Comparison of ENCODE assay signal across 22 cellular contexts in genomic region chr14:100292301-100292775, GRCh38. TPM values are rescaled to one million over a fixed set of nuclear protein-coding genes. Genes with fewer than 3 reads are reported as not detected.
DNase-seq lines count a peak whose midpoint lies in the region; FAIRE-seq and TF ChIP-seq lines count a peak whose summit lies in the region.
"Had no signal": no experiment of that assay in that cellular context is flagged by ENCODE, and none has a peak within 500 bp of the region (broad histone marks: within the 10 kb centered on the region; RNA-seq: fewer than 3 reads in every experiment).

No MANE protein-coding gene starts in this region.

- peaks cover 18% of the 10 kb centered on the region for H3K36me3 Mint-ChIP-seq in activated T-cell treated with anti-CD3 and anti-CD28 coated beads, Interleukin-2, amount 50 U/mL, for 24 hours (ENCODE audit: low read depth)
- H3K36me3 Mint-ChIP-seq in nephron progenitor cell (ENCODE audit: low read depth) = peaks cover 15% of the 10 kb centered on the region
- H3K36me3 Mint-ChIP-seq: CD4-positive, CD25-positive, alpha-beta regulatory T cell had no signal

- TF ChIP-seq CTCF in kidney (IDR thresholded peaks at IDR 0.05; ENCODE audit: borderline replicate concordance, extremely low read depth, insufficient read depth) (no peak), spleen (IDR thresholded peaks at IDR 0.05 in 8 of 11, conservative IDR thresholded peaks at IDR 0.05 in 3 of 11) (no peak), nephron progenitor cell (IDR thresholded peaks at IDR 0.05) (no peak)

- H3K9me3 ChIP-seq in kidney (ENCODE audit: control insufficient read depth in 1 of 2, low read length in 2 of 2) = no peaks in the 10 kb centered on the region
- H3K9me3 ChIP-seq in spleen = no peaks in the 10 kb centered on the region
- H3K9me3 ChIP-seq: A549 had no signal

- H3K4me3 ChIP-seq in kidney (ENCODE audit: low read length in 2 of 2) (no peak overlapping the region), spleen (no peak overlapping the region)
- H3K4me3 ChIP-seq: A549, GM12878, PC-9 had no signal

- no peak for FAIRE-seq in kidney (lab: Jason Lieb, UNC)
- FAIRE-seq: A549, GM12878, GM18507, GM19239 had no signal

- H3K27ac ChIP-seq in kidney (ENCODE audit: low read depth in 2 of 2, low read length in 2 of 2) (no peak overlapping the region), spleen (no peak overlapping the region)
- H3K27ac ChIP-seq: A549, PC-9 had no signal

- no peak overlapping the region for H3K9ac ChIP-seq in kidney (ENCODE audit: low read length in 2 of 2)

- WGBS in spleen, 5 donors = 95 to 99% (median 97%) methylated on average over 42 to 61 of the region's 61 CpGs

- peak; percentile 23 for DNase-seq in activated T-cell treated with anti-CD3 and anti-CD28 coated beads, Interleukin-2, amount 50 U/mL, for 24 hours
- DNase-seq in activated T-cell treated with anti-CD3 and anti-CD28 coated beads, Interleukin-2, amount 50 U/mL, for 48 hours = no peak
- DNase-seq in D341Med (ENCODE audit: low spot score) = peak; percentile 29
- peak; percentile 79 for DNase-seq in kidney
- DNase-seq in spleen = peak; percentile 67
- DNase-seq in activated naive CD4-positive, alpha-beta T cell treated with Interleukin-2 at 50 U/mL for 16 hours = no peak
- no peak for DNase-seq in nephron progenitor cell
- DNase-seq in 8988T = no peak
- DNase-seq: CD4-positive, CD25-positive, alpha-beta regulatory T cell; DMS79; KBM-7; NCI-H1048; NCI-H1694 treated with DMSO at 0.1 percent for 48 hours; NCI-H446 treated with DMSO at 0.1 percent for 48 hours; NCI-H748 treated with DMSO at 0.1 percent for 48 hours; PC-9 had no signal

- H3K27me3 ChIP-seq in spleen (replicated peaks in 1 of 7) = no peaks in the 10 kb centered on the region

- TF ChIP-seq POLR2A in spleen (IDR thresholded peaks at IDR 0.05) = no peak

- H3K4me1 Mint-ChIP-seq in activated T-cell treated with anti-CD3 and anti-CD28 coated beads, Interleukin-2, amount 50 U/mL, for 24 hours (ENCODE audit: low read depth) = peaks cover 2% of the 10 kb centered on the region
- peaks cover 40% of the 10 kb centered on the region for H3K4me1 Mint-ChIP-seq in nephron progenitor cell

- no peak overlapping the region for H3K4me3 Mint-ChIP-seq in activated T-cell treated with anti-CD3 and anti-CD28 coated beads, Interleukin-2, amount 50 U/mL, for 24 hours
- no peak overlapping the region for H3K4me3 Mint-ChIP-seq in nephron progenitor cell
- H3K4me3 Mint-ChIP-seq: CD4-positive, CD25-positive, alpha-beta regulatory T cell had no signal

- H3K9me3 Mint-ChIP-seq in activated T-cell treated with anti-CD3 and anti-CD28 coated beads, Interleukin-2, amount 50 U/mL, for 24 hours = no peaks in the 10 kb centered on the region
- H3K9me3 Mint-ChIP-seq in nephron progenitor cell = no peaks in the 10 kb centered on the region
- H3K9me3 Mint-ChIP-seq: CD4-positive, CD25-positive, alpha-beta regulatory T cell had no signal

- peaks cover 9 to 23% of the 10 kb centered on the region in 2 donors for H3K4me1 ChIP-seq in kidney (ENCODE audit: control insufficient read depth in 1 of 2, insufficient read depth in 1 of 2, low read depth in 1 of 2, low read length in 2 of 2)
- peaks cover 14 to 63% (median 33%) of the 10 kb centered on the region in 6 donors for H3K4me1 ChIP-seq in spleen
- H3K4me1 ChIP-seq: A549 had no signal

- H3K27me3 Mint-ChIP-seq in activated T-cell treated with anti-CD3 and anti-CD28 coated beads, Interleukin-2, amount 50 U/mL, for 24 hours = no peaks in the 10 kb centered on the region
- no peaks in the 10 kb centered on the region for H3K27me3 Mint-ChIP-seq in nephron progenitor cell (ENCODE audit: low read depth, poor library complexity)
- H3K27me3 Mint-ChIP-seq: CD4-positive, CD25-positive, alpha-beta regulatory T cell had no signal

- H3K36me3 ChIP-seq in kidney (ENCODE audit: control insufficient read depth in 1 of 2, insufficient read depth in 2 of 2, low read length in 2 of 2) = peaks cover 0 to 9% of the 10 kb centered on the region in 2 donors
- peaks cover 0 to 22% (median 10%) of the 10 kb centered on the region in 6 donors for H3K36me3 ChIP-seq in spleen

- intact Hi-C loops in kidney (cut with DNase I) = no loop called here
- intact Hi-C loops in spleen (cut with DNase I; ENCODE audit: low total_unique reads) = no loop called here

- H3K27ac Mint-ChIP-seq in activated T-cell treated with anti-CD3 and anti-CD28 coated beads, Interleukin-2, amount 50 U/mL, for 24 hours = no peak overlapping the region
- H3K27ac Mint-ChIP-seq in nephron progenitor cell = no peak overlapping the region
- H3K27ac Mint-ChIP-seq: CD4-positive, CD25-positive, alpha-beta regulatory T cell had no signal

RNA-seq across cellular contexts. Expression of gene SLC25A29, which starts 13.9 kb away (rescaled TPM):
- 152 TPM for total RNA-seq in kidney
- polyA plus RNA-seq in kidney (ENCODE audit: insufficient read depth, low read depth, low replicate concordance) = 88.5 TPM
- total RNA-seq in spleen = 10 to 100 TPM; 19.6 to 42.7 (median 33.9) TPM
- polyA plus RNA-seq in spleen = 10 to 100 TPM; 26.2 to 52.9 (median 30.2) TPM

RNA-seq across cellular contexts. Expression of gene SLC25A47, which starts 30.8 kb away (rescaled TPM):
- total RNA-seq in kidney (not detected), spleen (not detected)
- polyA plus RNA-seq in kidney (ENCODE audit: insufficient read depth, low read depth, low replicate concordance) (1.0 TPM), spleen (under 1 TPM in 2 of 3 donors, not detected in 1; 0.03 to 0.11 TPM)
- total RNA-seq: CD4-positive, CD25-positive, alpha-beta regulatory T cell; G401; GM12878; M059J; PC-9 had no signal
- polyA plus RNA-seq: A549; CD4-positive, CD25-positive, alpha-beta regulatory T cell had no signal

RNA-seq across cellular contexts. Expression of gene YY1, which starts 53.4 kb away (rescaled TPM):
- total RNA-seq in kidney = 60.4 TPM
- 34.2 TPM for polyA plus RNA-seq in kidney (ENCODE audit: insufficient read depth, low read depth, low replicate concordance)
- total RNA-seq in spleen = 10 to 100 TPM; 53.7 to 64.1 (median 58.3) TPM
- polyA plus RNA-seq in spleen = 10 to 100 TPM; 28.4 to 34.1 (median 31.0) TPM

Comparison
In these comparisons a context has a peak if more than half of its experiments do, and no peak if none do; other contexts are left out.
1. DNase-seq: peak in activated T-cell treated with anti-CD3 and anti-CD28 coated beads, Interleukin-2, amount 50 U/mL, for 24 hours (single experiment), D341Med (single experiment), kidney (single experiment) and spleen (single experiment); none in activated T-cell treated with anti-CD3 and anti-CD28 coated beads, Interleukin-2, amount 50 U/mL, for 48 hours (0 of 2), activated naive CD4-positive, alpha-beta T cell treated with Interleukin-2 at 50 U/mL for 16 hours (single experiment), nephron progenitor cell (single experiment) and 8988T (single experiment).